Comparison of ENCODE assay signal across 9 cellular contexts in the genomic region with DNA sequence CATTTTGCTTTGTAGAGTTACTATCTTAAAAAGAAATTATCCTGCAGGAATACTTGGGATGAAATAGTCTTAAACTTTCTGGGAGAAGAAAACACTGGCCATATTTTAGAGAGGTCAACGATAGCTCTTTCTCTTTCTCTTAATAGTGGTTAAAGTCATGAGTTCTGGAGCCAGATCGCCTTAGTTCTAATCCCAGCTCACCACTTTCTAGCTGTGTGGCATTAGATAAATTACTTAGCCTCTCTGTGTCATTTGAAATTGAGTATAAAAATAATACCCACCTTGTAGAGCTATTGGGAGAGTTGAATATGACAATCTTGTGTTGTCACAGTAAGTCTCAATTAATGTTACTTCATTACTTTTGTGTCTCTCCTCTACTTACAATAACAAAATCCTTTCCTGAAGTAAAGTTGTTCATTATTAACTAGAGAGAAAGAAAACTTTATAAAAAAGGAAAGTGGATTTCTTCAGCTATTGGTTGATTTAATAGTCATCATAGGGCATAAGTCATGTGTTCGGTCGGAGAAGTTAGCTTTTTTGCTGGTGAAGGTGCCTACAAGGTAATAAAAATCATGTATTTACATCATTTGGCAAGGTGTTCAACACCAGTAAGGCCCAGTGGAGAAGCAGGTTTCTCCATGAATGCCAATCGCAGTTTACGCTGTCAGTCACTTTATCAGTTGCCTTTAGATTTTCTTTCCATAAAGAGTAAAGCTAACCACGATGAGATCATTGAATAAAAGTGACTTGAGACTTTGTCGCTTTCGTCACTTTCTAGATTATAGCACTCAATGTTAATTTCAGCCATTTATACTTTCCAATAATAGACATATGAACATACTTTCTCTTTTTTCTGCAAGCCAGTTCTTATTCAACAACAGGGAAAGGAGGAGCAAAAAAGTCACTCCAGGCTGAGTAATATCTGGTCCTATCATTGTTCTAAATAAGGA. TPM values are rescaled to one million over a fixed set of nuclear protein-coding genes. Genes with fewer than 3 reads are reported as not detected.
A peak's percentile ranks its signal among the peaks of the same experiment; 100 is the strongest.
DNase-seq lines count a peak whose midpoint lies in the region; ATAC-seq and TF ChIP-seq lines count a peak whose summit lies in the region.
"Had no signal": no experiment of that assay in that cellular context is flagged by ENCODE, and none has a peak within 500 bp of the region (broad histone marks: within the 10 kb centered on the region; RNA-seq: fewer than 3 reads in every experiment).

No MANE protein-coding gene starts in this region.

- DNase-seq in GM12865 (ENCODE audit: low read depth) (no peak), fibroblast of pulmonary artery (ENCODE audit: low read depth) (peak; percentile 44), renal cortical epithelial cell (ENCODE audit: low read depth) (peak; percentile 75), islet precursor cell (no peak), DMS 273 treated with DMSO at 0.1 percent for 48 hours (lab: John Stamatoyannopoulos, UW) (no peak), anterior cingulate cortex (lab: John Stamatoyannopoulos, UW) (no peak)
- DNase-seq: SIG-M5 had no signal

- TF ChIP-seq CTCF in GM12865 (IDR thresholded peaks at IDR 0.05; ENCODE audit: insufficient read depth, low read depth, low read length, missing control alignments): no peak
- TF ChIP-seq CTCF in WI38 (IDR thresholded peaks at IDR 0.05; ENCODE audit: low read depth, low read length): no peak
- TF ChIP-seq CTCF in fibroblast of pulmonary artery (IDR thresholded peaks at IDR 0.05; ENCODE audit: low read length, missing control alignments): no peak

- peak overlapping the region; percentile 64 for H3K4me3 ChIP-seq in GM12865 (ENCODE audit: low read depth, low read length)
- peak overlapping the region; percentile 93 for H3K4me3 ChIP-seq in WI38 (ENCODE audit: low read depth, low read length)
- peak overlapping the region; percentile 79 for H3K4me3 ChIP-seq in fibroblast of pulmonary artery (replicated peaks; ENCODE audit: low read depth, low read length)

- no peak for ATAC-seq in HG02870 (IDR thresholded peaks at IDR 0.05; ENCODE audit: unreplicated experiment)

RNA-seq across cellular contexts. Expression of gene NEDD9, which starts 2.0 kb away (rescaled TPM):
- 86.7 and 131 TPM in 2 replicates for total RNA-seq in renal cortical epithelial cell

Comparison
In these comparisons a context has a peak if more than half of its experiments do, and no peak if none do; other contexts are left out.
1. DNase-seq: peak in fibroblast of pulmonary artery (single experiment) and renal cortical epithelial cell (single experiment); none in GM12865 (single experiment), islet precursor cell (single experiment), DMS 273 treated with DMSO at 0.1 percent for 48 hours (single experiment) and anterior cingulate cortex (0 of 58).
2. Peak in every context shown above with its lines, with median percentiles within 50 percentile points of each other: H3K4me3 ChIP-seq.